In the genomic region with DNA sequence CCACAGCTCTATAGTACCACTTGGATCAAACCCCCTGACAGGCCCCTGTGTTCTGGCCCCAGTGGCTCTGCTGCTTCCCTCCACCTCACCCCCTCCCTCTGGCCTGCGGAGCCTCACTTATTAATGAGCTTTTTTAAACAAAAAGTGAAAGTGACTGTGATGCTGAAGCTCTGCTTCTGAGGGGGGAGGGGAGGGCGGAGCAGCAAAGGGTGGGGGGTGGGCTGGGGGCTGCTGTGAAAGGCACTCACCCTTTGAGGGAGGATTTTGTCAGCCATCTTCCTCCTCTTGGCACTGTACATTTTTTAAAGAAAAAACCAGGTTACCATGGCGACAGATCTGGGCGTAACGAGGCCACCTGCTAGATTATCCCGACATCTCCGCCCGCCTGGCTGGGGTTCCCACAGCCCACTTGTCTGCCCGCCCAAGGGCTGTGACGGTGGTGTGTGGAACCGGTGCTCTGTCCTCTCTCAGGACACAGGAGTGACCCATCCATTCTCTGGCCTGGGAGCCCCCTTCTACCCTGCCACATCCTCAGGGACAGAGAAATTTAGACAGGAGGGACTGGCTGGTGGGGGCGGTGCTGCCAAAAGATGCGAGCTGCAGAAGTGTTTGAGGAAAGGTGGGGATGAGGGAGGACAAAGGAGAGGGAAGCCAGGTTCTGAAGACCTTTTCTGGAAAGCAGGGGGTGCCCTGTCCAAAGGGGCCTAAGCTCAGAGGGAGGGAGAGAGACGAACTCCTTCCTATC, we compare ENCODE assay signal across 1 cellular context.
TF ChIP-seq lines count a peak whose summit lies in the region.

No MANE protein-coding gene starts in this region.

TF ChIP-seq in H1, 55 proteins besides CTCF, POLR2A, EP300 and RAD21:
- no peak for TF ChIP-seq EGR1 (IDR thresholded peaks at IDR 0.05; ENCODE audit: borderline replicate concordance, low read depth, low read length)
- no peak for TF ChIP-seq GABPA (IDR thresholded peaks at IDR 0.05; ENCODE audit: borderline replicate concordance, insufficient read depth, low read length)
- TF ChIP-seq RXRA (IDR thresholded peaks at IDR 0.05; ENCODE audit: insufficient read depth, low read depth, low read length): no peak
- no peak for TF ChIP-seq CREB1 (IDR thresholded peaks at IDR 0.05)
- TF ChIP-seq, protein P1, sequence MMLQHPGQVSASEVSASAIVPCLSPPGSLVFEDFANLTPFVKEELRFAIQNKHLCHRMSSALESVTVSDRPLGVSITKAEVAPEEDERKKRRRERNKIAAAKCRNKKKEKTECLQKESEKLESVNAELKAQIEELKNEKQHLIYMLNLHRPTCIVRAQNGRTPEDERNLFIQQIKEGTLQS (IDR thresholded peaks at IDR 0.05; ENCODE audit: insufficient read depth, low read depth, low read length): no peak
- TF ChIP-seq SRF (IDR thresholded peaks at IDR 0.05; ENCODE audit: low read depth, low read length): no peak
- TF ChIP-seq, protein P2, sequence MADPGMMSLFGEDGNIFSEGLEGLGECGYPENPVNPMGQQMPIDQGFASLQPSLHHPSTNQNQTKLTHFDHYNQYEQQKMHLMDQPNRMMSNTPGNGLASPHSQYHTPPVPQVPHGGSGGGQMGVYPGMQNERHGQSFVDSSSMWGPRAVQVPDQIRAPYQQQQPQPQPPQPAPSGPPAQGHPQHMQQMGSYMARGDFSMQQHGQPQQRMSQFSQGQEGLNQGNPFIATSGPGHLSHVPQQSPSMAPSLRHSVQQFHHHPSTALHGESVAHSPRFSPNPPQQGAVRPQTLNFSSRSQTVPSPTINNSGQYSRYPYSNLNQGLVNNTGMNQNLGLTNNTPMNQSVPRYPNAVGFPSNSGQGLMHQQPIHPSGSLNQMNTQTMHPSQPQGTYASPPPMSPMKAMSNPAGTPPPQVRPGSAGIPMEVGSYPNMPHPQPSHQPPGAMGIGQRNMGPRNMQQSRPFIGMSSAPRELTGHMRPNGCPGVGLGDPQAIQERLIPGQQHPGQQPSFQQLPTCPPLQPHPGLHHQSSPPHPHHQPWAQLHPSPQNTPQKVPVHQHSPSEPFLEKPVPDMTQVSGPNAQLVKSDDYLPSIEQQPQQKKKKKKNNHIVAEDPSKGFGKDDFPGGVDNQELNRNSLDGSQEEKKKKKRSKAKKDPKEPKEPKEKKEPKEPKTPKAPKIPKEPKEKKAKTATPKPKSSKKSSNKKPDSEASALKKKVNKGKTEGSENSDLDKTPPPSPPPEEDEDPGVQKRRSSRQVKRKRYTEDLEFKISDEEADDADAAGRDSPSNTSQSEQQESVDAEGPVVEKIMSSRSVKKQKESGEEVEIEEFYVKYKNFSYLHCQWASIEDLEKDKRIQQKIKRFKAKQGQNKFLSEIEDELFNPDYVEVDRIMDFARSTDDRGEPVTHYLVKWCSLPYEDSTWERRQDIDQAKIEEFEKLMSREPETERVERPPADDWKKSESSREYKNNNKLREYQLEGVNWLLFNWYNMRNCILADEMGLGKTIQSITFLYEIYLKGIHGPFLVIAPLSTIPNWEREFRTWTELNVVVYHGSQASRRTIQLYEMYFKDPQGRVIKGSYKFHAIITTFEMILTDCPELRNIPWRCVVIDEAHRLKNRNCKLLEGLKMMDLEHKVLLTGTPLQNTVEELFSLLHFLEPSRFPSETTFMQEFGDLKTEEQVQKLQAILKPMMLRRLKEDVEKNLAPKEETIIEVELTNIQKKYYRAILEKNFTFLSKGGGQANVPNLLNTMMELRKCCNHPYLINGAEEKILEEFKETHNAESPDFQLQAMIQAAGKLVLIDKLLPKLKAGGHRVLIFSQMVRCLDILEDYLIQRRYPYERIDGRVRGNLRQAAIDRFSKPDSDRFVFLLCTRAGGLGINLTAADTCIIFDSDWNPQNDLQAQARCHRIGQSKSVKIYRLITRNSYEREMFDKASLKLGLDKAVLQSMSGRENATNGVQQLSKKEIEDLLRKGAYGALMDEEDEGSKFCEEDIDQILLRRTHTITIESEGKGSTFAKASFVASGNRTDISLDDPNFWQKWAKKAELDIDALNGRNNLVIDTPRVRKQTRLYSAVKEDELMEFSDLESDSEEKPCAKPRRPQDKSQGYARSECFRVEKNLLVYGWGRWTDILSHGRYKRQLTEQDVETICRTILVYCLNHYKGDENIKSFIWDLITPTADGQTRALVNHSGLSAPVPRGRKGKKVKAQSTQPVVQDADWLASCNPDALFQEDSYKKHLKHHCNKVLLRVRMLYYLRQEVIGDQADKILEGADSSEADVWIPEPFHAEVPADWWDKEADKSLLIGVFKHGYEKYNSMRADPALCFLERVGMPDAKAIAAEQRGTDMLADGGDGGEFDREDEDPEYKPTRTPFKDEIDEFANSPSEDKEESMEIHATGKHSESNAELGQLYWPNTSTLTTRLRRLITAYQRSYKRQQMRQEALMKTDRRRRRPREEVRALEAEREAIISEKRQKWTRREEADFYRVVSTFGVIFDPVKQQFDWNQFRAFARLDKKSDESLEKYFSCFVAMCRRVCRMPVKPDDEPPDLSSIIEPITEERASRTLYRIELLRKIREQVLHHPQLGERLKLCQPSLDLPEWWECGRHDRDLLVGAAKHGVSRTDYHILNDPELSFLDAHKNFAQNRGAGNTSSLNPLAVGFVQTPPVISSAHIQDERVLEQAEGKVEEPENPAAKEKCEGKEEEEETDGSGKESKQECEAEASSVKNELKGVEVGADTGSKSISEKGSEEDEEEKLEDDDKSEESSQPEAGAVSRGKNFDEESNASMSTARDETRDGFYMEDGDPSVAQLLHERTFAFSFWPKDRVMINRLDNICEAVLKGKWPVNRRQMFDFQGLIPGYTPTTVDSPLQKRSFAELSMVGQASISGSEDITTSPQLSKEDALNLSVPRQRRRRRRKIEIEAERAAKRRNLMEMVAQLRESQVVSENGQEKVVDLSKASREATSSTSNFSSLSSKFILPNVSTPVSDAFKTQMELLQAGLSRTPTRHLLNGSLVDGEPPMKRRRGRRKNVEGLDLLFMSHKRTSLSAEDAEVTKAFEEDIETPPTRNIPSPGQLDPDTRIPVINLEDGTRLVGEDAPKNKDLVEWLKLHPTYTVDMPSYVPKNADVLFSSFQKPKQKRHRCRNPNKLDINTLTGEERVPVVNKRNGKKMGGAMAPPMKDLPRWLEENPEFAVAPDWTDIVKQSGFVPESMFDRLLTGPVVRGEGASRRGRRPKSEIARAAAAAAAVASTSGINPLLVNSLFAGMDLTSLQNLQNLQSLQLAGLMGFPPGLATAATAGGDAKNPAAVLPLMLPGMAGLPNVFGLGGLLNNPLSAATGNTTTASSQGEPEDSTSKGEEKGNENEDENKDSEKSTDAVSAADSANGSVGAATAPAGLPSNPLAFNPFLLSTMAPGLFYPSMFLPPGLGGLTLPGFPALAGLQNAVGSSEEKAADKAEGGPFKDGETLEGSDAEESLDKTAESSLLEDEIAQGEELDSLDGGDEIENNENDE (IDR thresholded peaks at IDR 0.05; ENCODE audit: insufficient replicate concordance, low read length): no peak
- no peak for TF ChIP-seq SIRT6 (IDR thresholded peaks at IDR 0.05; ENCODE audit: low read length)
- no peak for TF ChIP-seq HDAC6 (IDR thresholded peaks at IDR 0.05; ENCODE audit: low read depth, low read length)
- TF ChIP-seq TEAD4 (IDR thresholded peaks at IDR 0.05; ENCODE audit: low read depth, low read length): no peak
- TF ChIP-seq SAP30 (IDR thresholded peaks at IDR 0.05; ENCODE audit: insufficient read depth, insufficient replicate concordance, low read length): no peak
- TF ChIP-seq POU5F1 (IDR thresholded peaks at IDR 0.05; ENCODE audit: low read depth, low read length): no peak
- TF ChIP-seq POLR2AphosphoS5 (IDR thresholded peaks at IDR 0.05; ENCODE audit: low read depth, low read length): no peak
- no peak for TF ChIP-seq SP4 (IDR thresholded peaks at IDR 0.05; ENCODE audit: low read length)
TF ChIP-seq in H1: peak in this region for 0.
